17 cellular contexts compared by ENCODE assay signal in genomic region chr2:85393836-85394235, GRCh38. TPM values are rescaled to one million over a fixed set of nuclear protein-coding genes. Genes with fewer than 3 reads are reported as not detected.
DNase-seq lines count a peak whose midpoint lies in the region; ATAC-seq and TF ChIP-seq lines count a peak whose summit lies in the region.
"Had no signal": no experiment of that assay in that cellular context is flagged by ENCODE, and none has a peak within 500 bp of the region (broad histone marks: within the 10 kb centered on the region; RNA-seq: fewer than 3 reads in every experiment).

No MANE protein-coding gene starts in this region.

- 88 to 96% (median 94%) methylated on average over 4 of the region's 4 CpGs for WGBS in heart left ventricle, 4 donors

- peaks cover 100% of the 10 kb centered on the region for H3K36me3 Mint-ChIP-seq in dendritic cell treated with granulocyte-macrophage colony-stimulating factor and Interleukin-4, amounts not matched to agents 40 ng/mL and 50 ng/mL, for 4 days (ENCODE audit: low read depth)
- H3K36me3 Mint-ChIP-seq in progenitor cell of endocrine pancreas (ENCODE audit: insufficient read depth): peaks cover 4% of the 10 kb centered on the region

- peak overlapping the region in 3 of 11 experiments; percentile 3 to 38 (median 11); a peak in 2 of 22 replicates for H3K9ac ChIP-seq in BLaER1 treated with 17β-estradiol and CSF1 and Interleukin-3, amounts not matched to agents 10 nM and 100 nM

- H3K4me2 ChIP-seq in BLaER1 treated with 17β-estradiol and CSF1 and Interleukin-3, amounts not matched to agents 10 nM and 100 nM: peak overlapping the region in 3 of 11 experiments; percentile 68 to 77 (median 72); a peak in 7 of 22 replicates

- peak overlapping the region; percentile 39 for H3K27ac Mint-ChIP-seq in dendritic cell treated with granulocyte-macrophage colony-stimulating factor and Interleukin-4, amounts not matched to agents 40 ng/mL and 50 ng/mL, for 4 days
- no peak overlapping the region for H3K27ac Mint-ChIP-seq in progenitor cell of endocrine pancreas
- H3K27ac Mint-ChIP-seq: activated CD4-positive, alpha-beta T cell treated with anti-CD3 and anti-CD28 coated beads for 36 hours had no signal

- intact Hi-C loops in dendritic cell treated with granulocyte-macrophage colony-stimulating factor and Interleukin-4, amounts not matched to agents 40 ng/mL and 50 ng/mL, for 4 days (cut with micrococcal nuclease): no loop called here
- intact Hi-C loops in heart left ventricle (cut with DNase I): no loop called here

- no peak overlapping the region for H3K4me3 ChIP-seq in BLaER1 treated with 17β-estradiol and CSF1 and Interleukin-3, amounts not matched to agents 10 nM and 100 nM
- no peak overlapping the region for H3K4me3 ChIP-seq in heart left ventricle
- H3K4me3 ChIP-seq: lung, SK-N-MC had no signal

- ATAC-seq in heart left ventricle (no peak), HG02798 (IDR thresholded peaks at IDR 0.05; ENCODE audit: poor library complexity, unreplicated experiment) (no peak)
- ATAC-seq: activated CD4-positive, alpha-beta T cell treated with anti-CD3 and anti-CD28 coated beads for 36 hours had no signal

- H3K4me1 Mint-ChIP-seq in dendritic cell treated with granulocyte-macrophage colony-stimulating factor and Interleukin-4, amounts not matched to agents 40 ng/mL and 50 ng/mL, for 4 days (ENCODE audit: low read depth): peaks cover 30% of the 10 kb centered on the region
- peaks cover 8% of the 10 kb centered on the region for H3K4me1 Mint-ChIP-seq in progenitor cell of endocrine pancreas (ENCODE audit: low read depth)

- no peaks in the 10 kb centered on the region for H3K9me3 Mint-ChIP-seq in dendritic cell treated with granulocyte-macrophage colony-stimulating factor and Interleukin-4, amounts not matched to agents 40 ng/mL and 50 ng/mL, for 4 days
- no peaks in the 10 kb centered on the region for H3K9me3 Mint-ChIP-seq in progenitor cell of endocrine pancreas (ENCODE audit: low read depth)

- no peaks in the 10 kb centered on the region for H3K27me3 ChIP-seq in BLaER1 treated with 17β-estradiol and CSF1 and Interleukin-3, amounts not matched to agents 10 nM and 100 nM
- no peaks in the 10 kb centered on the region for H3K27me3 ChIP-seq in heart left ventricle

- no peak for TF ChIP-seq POLR2A in heart left ventricle (IDR thresholded peaks at IDR 0.05)

- peaks cover 0 to 78% (median 0%) of the 10 kb centered on the region in 11 experiments; a peak in 5 of 22 replicates for H4K20me1 ChIP-seq in BLaER1 treated with 17β-estradiol and CSF1 and Interleukin-3, amounts not matched to agents 10 nM and 100 nM

- peaks cover 36 to 70% (median 49%) of the 10 kb centered on the region in 10 experiments for H3K4me1 ChIP-seq in BLaER1 treated with 17β-estradiol and CSF1 and Interleukin-3, amounts not matched to agents 10 nM and 100 nM
- peaks cover 0 to 8% (median 0%) of the 10 kb centered on the region in 12 donors for H3K4me1 ChIP-seq in heart left ventricle

- H3K27ac ChIP-seq in BLaER1 treated with 17β-estradiol and CSF1 and Interleukin-3, amounts not matched to agents 10 nM and 100 nM: peak overlapping the region in 8 of 11 experiments; percentile 0 to 68 (median 60); a peak in 13 of 22 replicates
- H3K27ac ChIP-seq in heart left ventricle: no peak overlapping the region
- H3K27ac ChIP-seq: SK-N-MC had no signal

- H3K36me3 ChIP-seq in BLaER1 treated with 17β-estradiol and CSF1 and Interleukin-3, amounts not matched to agents 10 nM and 100 nM: peaks cover 72 to 100% (median 87%) of the 10 kb centered on the region in 11 experiments
- H3K36me3 ChIP-seq in heart left ventricle: peaks cover 0 to 75% (median 26%) of the 10 kb centered on the region in 9 donors

- H3K9me3 ChIP-seq in BLaER1 treated with 17β-estradiol and CSF1 and Interleukin-3, amounts not matched to agents 10 nM and 100 nM (replicated peaks in 1 of 11): no peaks in the 10 kb centered on the region
- H3K9me3 ChIP-seq in heart left ventricle: no peaks in the 10 kb centered on the region

- DNase-seq in M059J (ENCODE audit: low read depth) (peak; percentile 66), renal cortical epithelial cell (ENCODE audit: low read depth) (peak; percentile 42), heart left ventricle (no peak), DMS153 (lab: John Stamatoyannopoulos, UW) (no peak), progenitor cell of endocrine pancreas (ENCODE audit: low spot score, unreplicated experiment) (no peak)
- DNase-seq: activated CD4-positive, alpha-beta T cell treated with anti-CD3 and anti-CD28 coated beads for 36 hours; activated gamma-delta T cell; erythroblast; GDM1; NK-92 treated with Interleukin-12 subunit alpha and Interleukin-12 subunit beta, amount 100 ng/mL, for 24 hours; stimulated activated CD4-positive, alpha-beta T cell treated with anti-CD3 and anti-CD28 coated beads, Interleukin-1b, Interleukin-23, amount 100 ng/mL, for 48 hours had no signal

- no peak overlapping the region for H3K4me3 Mint-ChIP-seq in dendritic cell treated with granulocyte-macrophage colony-stimulating factor and Interleukin-4, amounts not matched to agents 40 ng/mL and 50 ng/mL, for 4 days
- H3K4me3 Mint-ChIP-seq in progenitor cell of endocrine pancreas (ENCODE audit: low read depth): no peak overlapping the region
- H3K4me3 Mint-ChIP-seq: activated CD4-positive, alpha-beta T cell treated with anti-CD3 and anti-CD28 coated beads for 36 hours had no signal

- TF ChIP-seq CTCF in heart left ventricle (IDR thresholded peaks at IDR 0.05) (no peak), progenitor cell of endocrine pancreas (IDR thresholded peaks at IDR 0.05; ENCODE audit: unreplicated experiment) (no peak)

- no peaks in the 10 kb centered on the region for H3K27me3 Mint-ChIP-seq in dendritic cell treated with granulocyte-macrophage colony-stimulating factor and Interleukin-4, amounts not matched to agents 40 ng/mL and 50 ng/mL, for 4 days
- no peaks in the 10 kb centered on the region for H3K27me3 Mint-ChIP-seq in progenitor cell of endocrine pancreas
- H3K27me3 Mint-ChIP-seq: activated CD4-positive, alpha-beta T cell treated with anti-CD3 and anti-CD28 coated beads for 36 hours had no signal

RNA-seq across cellular contexts. Expression of gene CAPG, which starts 16.3 kb away (rescaled TPM):
- 78.8 and 89.4 TPM in 2 replicates for total RNA-seq in M059J (2014; rRNA removed; shearing (Covaris generic))
- total RNA-seq in renal cortical epithelial cell (295 and 502 TPM in 2 replicates), heart left ventricle (10 to 100 TPM in 3 of 9 donors, 1 to 10 TPM in 6; 2.8 to 91.6 (median 4.5) TPM), progenitor cell of endocrine pancreas (56.1 and 56.5 TPM in 2 replicates)
- 10 to 100 TPM in 1 of 2 donors, 1 to 10 TPM in 1; 2.9 to 15.6 TPM for polyA plus RNA-seq in heart left ventricle

RNA-seq across cellular contexts. Expression of gene SH2D6, which starts 24.7 kb away (rescaled TPM):
- total RNA-seq in M059J (2014; rRNA removed; shearing (Covaris generic)): not detected in 2 replicates
- total RNA-seq in renal cortical epithelial cell: 0.40 TPM in 1 of 2 replicates, not detected in the other
- not detected for total RNA-seq in heart left ventricle
- polyA plus RNA-seq in heart left ventricle: not detected
- 0.29 and 0.71 TPM in 2 replicates for total RNA-seq in progenitor cell of endocrine pancreas
- total RNA-seq: H4 had no signal

RNA-seq across cellular contexts. Expression of gene ELMOD3, which starts 39.3 kb away (rescaled TPM):
- 9.6 and 13.1 TPM in 2 replicates for total RNA-seq in M059J (2014; rRNA removed; shearing (Covaris generic))
- total RNA-seq in renal cortical epithelial cell: 17.5 and 18.6 TPM in 2 replicates
- 10 to 100 TPM in 4 of 9 donors, 1 to 10 TPM in 5; 6.0 to 18.0 (median 9.5) TPM for total RNA-seq in heart left ventricle
- 10 to 100 TPM; 10.2 to 12.5 TPM for polyA plus RNA-seq in heart left ventricle
- 23.3 and 25.6 TPM in 2 replicates for total RNA-seq in progenitor cell of endocrine pancreas

RNA-seq across cellular contexts. Expression of gene RETSAT, which starts 39.5 kb away (rescaled TPM):
- 19.0 and 25.0 TPM in 2 replicates for total RNA-seq in M059J (2014; rRNA removed; shearing (Covaris generic))
- 79.7 and 91.5 TPM in 2 replicates for total RNA-seq in renal cortical epithelial cell
- total RNA-seq in heart left ventricle: 10 to 100 TPM; 27.5 to 74.9 (median 50.9) TPM
- polyA plus RNA-seq in heart left ventricle: 10 to 100 TPM; 22.5 to 36.3 TPM
- total RNA-seq in progenitor cell of endocrine pancreas: 22.8 and 23.1 TPM in 2 replicates

Comparison
In these comparisons a context has a peak if more than half of its experiments do, and no peak if none do; other contexts are left out.
1. H3K27ac ChIP-seq: peak in BLaER1 treated with 17β-estradiol and CSF1 and Interleukin-3, amounts not matched to agents 10 nM and 100 nM (8 of 11); none in heart left ventricle (0 of 12).
2. DNase-seq: peak in M059J (single experiment) and renal cortical epithelial cell (single experiment); none in heart left ventricle (0 of 5), DMS153 (single experiment) and progenitor cell of endocrine pancreas (single experiment).